Comparison of ENCODE assay signal across 9 cellular contexts in genomic region chr1:22075718-22076117, GRCh38. TPM values are rescaled to one million over a fixed set of nuclear protein-coding genes. Genes with fewer than 3 reads are reported as not detected.
A peak's percentile ranks its signal among the peaks of the same experiment; 100 is the strongest.
DNase-seq lines count a peak whose midpoint lies in the region; ATAC-seq, FAIRE-seq and TF ChIP-seq lines count a peak whose summit lies in the region.
"Had no signal": no experiment of that assay in that cellular context is flagged by ENCODE, and none has a peak within 500 bp of the region (broad histone marks: within the 10 kb centered on the region; RNA-seq: fewer than 3 reads in every experiment).

No MANE protein-coding gene starts in this region.

- POLR2A ChIA-PET in Caco-2 (lab: Charles Lee) = no interaction called here

- H3K27ac ChIP-seq in VCaP (peak overlapping the region; percentile 67), aorta (ENCODE audit: low read depth in 1 of 2, low read length in 2 of 2) (no peak overlapping the region)
- H3K27ac ChIP-seq: WERI-Rb-1 had no signal

- FAIRE-seq in D721Med (lab: Jason Lieb, UNC) = no peak

- H3K27me3 ChIP-seq in Caco-2 (replicated peaks; ENCODE audit: control insufficient read depth, insufficient read depth, low read length) (no peaks in the 10 kb centered on the region), aorta (ENCODE audit: control insufficient read depth in 1 of 2, insufficient read depth in 2 of 2, low read length in 1 of 2) (no peaks in the 10 kb centered on the region)

- H3K36me3 Mint-ChIP-seq in Caco-2 (ENCODE audit: insufficient read depth, unreplicated experiment) = peaks cover 68% of the 10 kb centered on the region
- peaks cover 20 to 24% of the 10 kb centered on the region in 2 donors for H3K36me3 Mint-ChIP-seq in naive B cell

- TF ChIP-seq CTCF in Caco-2 (IDR thresholded peaks at IDR 0.05; ENCODE audit: insufficient read depth in 1 of 2, low read depth in 1 of 2, low read length in 1 of 2, severe bottlenecking in 1 of 2, unreplicated experiment in 1 of 2) = no peak
- no peak for TF ChIP-seq CTCF in VCaP (conservative IDR thresholded peaks at IDR 0.05)
- TF ChIP-seq CTCF in D721Med (IDR thresholded peaks at IDR 0.05; ENCODE audit: insufficient read depth, missing control alignments) = no peak

- ATAC-seq in naive B cell (ENCODE audit: low read depth in 2 of 2) (peak; percentile 67 to 68), aorta (ENCODE audit: low FRiP score) (no peak)

- 36 to 47% methylated on average over 2 of the region's 2 CpGs for WGBS in aorta, 2 donors

- no peaks in the 10 kb centered on the region for H3K9me3 ChIP-seq in Caco-2
- H3K9me3 ChIP-seq in aorta (ENCODE audit: control insufficient read depth, low read length) = no peaks in the 10 kb centered on the region

- CTCF ChIA-PET in Caco-2 (lab: Charles Lee) = no interaction called here

- no peaks in the 10 kb centered on the region for H3K27me3 Mint-ChIP-seq in Caco-2 (ENCODE audit: insufficient read depth, unreplicated experiment)
- no peaks in the 10 kb centered on the region for H3K27me3 Mint-ChIP-seq in naive B cell

- BruUV-seq in Caco-2 (replicated peaks; lab: Mats Ljungman, UMichigan) = no TSS peak

- in situ Hi-C loops in KBM-7 (cut with MboI; ENCODE audit: low pct_unique_long_range_greater_than_20kb, low sequenced_read_pairs) = no loop called here

- peak overlapping the region; percentile 33 for H3K27ac Mint-ChIP-seq in Caco-2 (ENCODE audit: unreplicated experiment)
- H3K27ac Mint-ChIP-seq in naive B cell = peak overlapping the region; percentile 68 to 96 (median 90)

- no peaks in the 10 kb centered on the region for H3K9me3 Mint-ChIP-seq in Caco-2 (ENCODE audit: unreplicated experiment)
- peaks cover 0 to 4% (median 0%) of the 10 kb centered on the region in 7 donors for H3K9me3 Mint-ChIP-seq in naive B cell

- H3K4me3 Mint-ChIP-seq in Caco-2 (ENCODE audit: unreplicated experiment) = no peak overlapping the region
- H3K4me3 Mint-ChIP-seq in naive B cell = peak overlapping the region; percentile 67 to 90 (median 84)

- DNase-seq in Caco-2 (no peak), KBM-7 (peak; percentile 90), naive B cell (peak; percentile 37), aorta (no peak), D721Med (ENCODE audit: insufficient read length, low spot score) (no peak)
- no peak for DNase-seq in effector CD8-positive, alpha-beta T cell (lab: John Stamatoyannopoulos, UW)
- DNase-seq: substantia nigra, WERI-Rb-1 had no signal

- H3K4me1 Mint-ChIP-seq in Caco-2 (ENCODE audit: low read depth, unreplicated experiment) (peaks cover 13% of the 10 kb centered on the region), naive B cell (peaks cover 50 to 92% (median 72%) of the 10 kb centered on the region in 3 donors)

- H3K4me1 ChIP-seq in Caco-2 = peaks cover 7% of the 10 kb centered on the region; the same call in 1 of the 2 replicates
- H3K4me1 ChIP-seq in aorta (ENCODE audit: control insufficient read depth in 1 of 2, insufficient read depth in 2 of 2, low read length in 2 of 2) = peaks cover 2 to 16% of the 10 kb centered on the region in 2 donors

- peaks cover 1% of the 10 kb centered on the region for H3K36me3 ChIP-seq in Caco-2 (ENCODE audit: control insufficient read depth, insufficient read depth, low read length)
- no peaks in the 10 kb centered on the region for H3K36me3 ChIP-seq in aorta (ENCODE audit: control insufficient read depth in 1 of 2, insufficient read depth in 2 of 2, low read length in 1 of 2)

- H3K4me3 ChIP-seq in Caco-2 (ENCODE audit: low read depth, low read length) (no peak overlapping the region), aorta (ENCODE audit: low read length in 2 of 2) (no peak overlapping the region)

- intact Hi-C loops in Caco-2 (cut with micrococcal nuclease; ENCODE audit: unreplicated experiment) (no loop called here), aorta (cut with DNase I) (no loop called here)

RNA-seq across cellular contexts. Expression of gene CDC42, which starts 23.2 kb away (rescaled TPM):
- total RNA-seq in Caco-2 (2022) = 240 and 251 TPM in 2 replicates
- 100 to 1,000 TPM; 165 to 491 (median 378) TPM for polyA plus RNA-seq in naive B cell (ENCODE audit: low read depth in 6 of 6)
- total RNA-seq in aorta = 100 to 1,000 TPM; 203 to 211 TPM
- 100 to 1,000 TPM; 123 to 176 TPM for polyA plus RNA-seq in aorta

Comparison
In these comparisons a context has a peak if more than half of its experiments do, and no peak if none do; other contexts are left out.
1. DNase-seq: peak in KBM-7 (single experiment) and naive B cell (single experiment); none in Caco-2 (0 of 2), aorta (0 of 2), effector CD8-positive, alpha-beta T cell (single experiment) and D721Med (single experiment).